ENCODE assay signal across 21 cellular contexts in genomic region chr15:68989876-68990754, GRCh38. TPM values are rescaled to one million over a fixed set of nuclear protein-coding genes. Genes with fewer than 3 reads are reported as not detected.
"Had no signal": no experiment of that assay in that cellular context is flagged by ENCODE, and none has a peak within 500 bp of the region (broad histone marks: within the 10 kb centered on the region; RNA-seq: fewer than 3 reads in every experiment).

No MANE protein-coding gene starts in this region.

- H3K27ac Mint-ChIP-seq: activated CD8-positive, alpha-beta memory T cell treated with anti-CD3 and anti-CD28 coated beads, Interleukin-2, amount 10 ng/mL, durations not matched to agents 7 days and 5 days; activated naive CD4-positive, alpha-beta T cell treated with anti-CD3 and anti-CD28 coated beads, Interleukin-2, amount 50 U/mL, for 72 hours; natural killer cell; progenitor cell of endocrine pancreas; stimulated activated naive B cell treated with anti-CD40 and anti-IgM and Interleukin-4, amounts not matched to agents 10 μg/mL and 1 μg/mL and 100 μg/mL, for 72 hours had no signal

- H3K4me3 ChIP-seq: gastrocnemius medialis, heart left ventricle, right atrium auricular region, skin epidermis had no signal

- H3K9me3 Mint-ChIP-seq: activated naive CD4-positive, alpha-beta T cell treated with anti-CD3 and anti-CD28 coated beads, Interleukin-2, amount 50 U/mL, for 72 hours; central memory CD8-positive, alpha-beta T cell; natural killer cell; stimulated activated naive B cell treated with anti-CD40 and anti-IgM and Interleukin-4, amounts not matched to agents 10 μg/mL and 1 μg/mL and 100 μg/mL, for 72 hours had no signal

- DNase-seq: activated CD4-positive, alpha-beta T cell treated with anti-CD3 and anti-CD28 coated beads, Interleukin-2, amount 50 U/mL, for 48 hours; activated CD8-positive, alpha-beta memory T cell treated with anti-CD3 and anti-CD28 coated beads, Interleukin-2, amount 10 ng/mL, durations not matched to agents 7 days and 5 days; activated T-cell treated with anti-CD3 and anti-CD28 coated beads, Interleukin-2, amount 50 U/mL, for 1 hour; cortex of kidney; effector CD8-positive, alpha-beta T cell; gastrocnemius medialis; heart left ventricle; islet precursor cell; mesenchymal stem cell; natural killer cell; nucleus accumbens; stimulated activated CD4-positive, alpha-beta T cell treated with anti-CD3 and anti-CD28 coated beads, Interleukin-15, amount 100 ng/mL, for 24 hours; stimulated activated CD4-positive, alpha-beta T cell treated with anti-CD3 and anti-CD28 coated beads, Interleukin-4, amount 100 ng/mL, for 1 hour; stimulated activated naive B cell treated with anti-CD40 and anti-IgM and Interleukin-4, amounts not matched to agents 10 μg/mL and 1 μg/mL and 100 μg/mL, for 72 hours; trophoblast cell had no signal

- H3K27me3 ChIP-seq: gastrocnemius medialis, heart left ventricle, right atrium auricular region had no signal

- H3K9me3 ChIP-seq: gastrocnemius medialis, heart left ventricle, right atrium auricular region had no signal

- H3K4me1 Mint-ChIP-seq: activated CD8-positive, alpha-beta memory T cell treated with anti-CD3 and anti-CD28 coated beads, Interleukin-2, amount 10 ng/mL, durations not matched to agents 7 days and 5 days; central memory CD8-positive, alpha-beta T cell; natural killer cell; stimulated activated naive B cell treated with anti-CD40 and anti-IgM and Interleukin-4, amounts not matched to agents 10 μg/mL and 1 μg/mL and 100 μg/mL, for 72 hours had no signal

- H3K4me3 Mint-ChIP-seq: activated CD8-positive, alpha-beta memory T cell treated with anti-CD3 and anti-CD28 coated beads, Interleukin-2, amount 10 ng/mL, durations not matched to agents 7 days and 5 days; central memory CD8-positive, alpha-beta T cell; natural killer cell; stimulated activated naive B cell treated with anti-CD40 and anti-IgM and Interleukin-4, amounts not matched to agents 10 μg/mL and 1 μg/mL and 100 μg/mL, for 72 hours had no signal

- ATAC-seq: activated CD8-positive, alpha-beta memory T cell treated with anti-CD3 and anti-CD28 coated beads, Interleukin-2, amount 10 ng/mL, durations not matched to agents 7 days and 5 days; gastrocnemius medialis; left lobe of liver; natural killer cell; stimulated activated naive B cell treated with anti-CD40 and anti-IgM and Interleukin-4, amounts not matched to agents 10 μg/mL and 1 μg/mL and 100 μg/mL, for 72 hours had no signal

- H3K36me3 ChIP-seq: gastrocnemius medialis, heart left ventricle, right atrium auricular region had no signal

- H3K27ac ChIP-seq: gastrocnemius medialis, heart left ventricle, right atrium auricular region had no signal

- H3K36me3 Mint-ChIP-seq: activated CD8-positive, alpha-beta memory T cell treated with anti-CD3 and anti-CD28 coated beads, Interleukin-2, amount 10 ng/mL, durations not matched to agents 7 days and 5 days; activated naive CD4-positive, alpha-beta T cell treated with anti-CD3 and anti-CD28 coated beads, Interleukin-2, amount 50 U/mL, for 72 hours; natural killer cell; stimulated activated naive B cell treated with anti-CD40 and anti-IgM and Interleukin-4, amounts not matched to agents 10 μg/mL and 1 μg/mL and 100 μg/mL, for 72 hours had no signal

RNA-seq across cellular contexts. Expression of gene NOX5, which starts 24.4 kb away (rescaled TPM):
- total RNA-seq: gastrocnemius medialis, progenitor cell of endocrine pancreas had no signal

RNA-seq across cellular contexts. Expression of gene SPESP1, which starts 59.8 kb away (rescaled TPM):
- total RNA-seq: progenitor cell of endocrine pancreas had no signal
